ENCODE assay signal across 17 cellular contexts in genomic region chr14:59103396-59103795, GRCh38.
A peak's percentile ranks its signal among the peaks of the same experiment; 100 is the strongest.
DNase-seq lines count a peak whose midpoint lies in the region; ATAC-seq and TF ChIP-seq lines count a peak whose summit lies in the region.
"Had no signal": no experiment of that assay in that cellular context is flagged by ENCODE, and none has a peak within 500 bp of the region (broad histone marks: within the 10 kb centered on the region; RNA-seq: fewer than 3 reads in every experiment).

No MANE protein-coding gene starts in this region.

- H3K4me3 ChIP-seq in BJ (ENCODE audit: low read depth, low read length) (no peak overlapping the region), brain microvascular endothelial cell (ENCODE audit: low read depth, low read length) (no peak overlapping the region)
- H3K4me3 ChIP-seq: BLaER1, Peyer's patch had no signal

- H3K27me3 ChIP-seq in BJ (ENCODE audit: control insufficient read depth, insufficient read depth, low read length) (no peaks in the 10 kb centered on the region), brain microvascular endothelial cell (replicated peaks) (no peaks in the 10 kb centered on the region)
- H3K27me3 ChIP-seq: BLaER1, Peyer's patch had no signal

- DNase-seq in BJ (ENCODE audit: low read depth) = peak; percentile 37
- DNase-seq in LHCN-M2 (ENCODE audit: low read depth) = peak; percentile 53
- DNase-seq in brain microvascular endothelial cell = no peak
- peak; percentile 6 for DNase-seq in kidney glomerular epithelial cell (lab: John Stamatoyannopoulos, UW)
- DNase-seq in activated T-cell treated with anti-CD3 and anti-CD28 coated beads for 4 hours = no peak
- no peak for DNase-seq in activated CD4-positive, alpha-beta T cell treated with anti-CD3 and anti-CD28 coated beads for 48 hours
- no peak for DNase-seq in NCI-H1048 (lab: John Stamatoyannopoulos, UW)
- DNase-seq: CD8-positive, alpha-beta memory T cell; KBM-7; MM.1S; NCI-H2029 treated with DMSO at 0.1 percent for 48 hours; NCI-H510A treated with DMSO at 0.1 percent for 48 hours; Peyer's patch; SHP77 treated with DMSO at 0.1 percent for 48 hours had no signal

- ATAC-seq in HG02938 (IDR thresholded peaks at IDR 0.05; ENCODE audit: unreplicated experiment) = no peak
- ATAC-seq: HCT116 had no signal

- no peak for TF ChIP-seq CTCF in BJ (IDR thresholded peaks at IDR 0.05; ENCODE audit: insufficient read depth, low read depth, low read length)
- no peak for TF ChIP-seq CTCF in brain microvascular endothelial cell (IDR thresholded peaks at IDR 0.05; ENCODE audit: low read depth, low read length, missing control alignments)

- in situ Hi-C loops in brain microvascular endothelial cell (cut with HindIII; ENCODE audit: low pct_ligation_motif_present, low sequenced_read_pairs) = no loop called here

- POLR2A ChIA-PET in BJ (lab: Charles Lee) = no interaction called here

- H3K27ac ChIP-seq in brain microvascular endothelial cell = peak overlapping the region; percentile 38
- H3K27ac ChIP-seq: BLaER1, Peyer's patch had no signal

- CTCF ChIA-PET in BJ (lab: Yijun Ruan, JAX) = interaction anchor here (0.7 kb wide), 1 partner anchor 263 kb away, joined by 3 read pairs; no protein-coding TSS in a partner anchor

- H3K36me3 ChIP-seq in BJ (ENCODE audit: control insufficient read depth, insufficient read depth, low read length) = no peaks in the 10 kb centered on the region
- no peaks in the 10 kb centered on the region for H3K36me3 ChIP-seq in brain microvascular endothelial cell (replicated peaks)
- H3K36me3 ChIP-seq: BLaER1, Peyer's patch had no signal

Comparison
In these comparisons a context has a peak if more than half of its experiments do, and no peak if none do; other contexts are left out.
1. DNase-seq: peak in BJ (single experiment), LHCN-M2 (single experiment) and kidney glomerular epithelial cell (single experiment); none in brain microvascular endothelial cell (single experiment), activated T-cell treated with anti-CD3 and anti-CD28 coated beads for 4 hours (single experiment), activated CD4-positive, alpha-beta T cell treated with anti-CD3 and anti-CD28 coated beads for 48 hours (single experiment) and NCI-H1048 (single experiment).